11 cellular contexts compared by ENCODE assay signal in the genomic region with DNA sequence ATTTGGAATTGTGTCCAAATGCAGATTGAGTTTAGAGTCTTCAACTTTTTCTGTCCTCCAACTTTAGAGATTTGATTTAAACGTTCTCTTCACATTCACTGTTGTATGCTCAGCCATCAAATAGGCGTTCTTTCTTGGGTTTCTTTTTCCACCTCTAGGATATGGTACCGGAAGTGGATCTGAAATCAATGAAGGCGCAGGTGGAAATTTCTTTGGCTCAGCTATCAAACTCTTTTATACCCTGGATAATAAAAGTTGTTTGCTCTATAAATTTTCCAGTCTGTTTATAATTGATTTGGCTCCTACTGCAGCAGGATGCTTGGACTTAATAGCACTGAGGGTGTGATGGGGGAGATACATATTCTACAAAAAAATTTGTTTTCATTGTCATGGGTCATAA. TPM values are rescaled to one million over a fixed set of nuclear protein-coding genes. Genes with fewer than 3 reads are reported as not detected.
DNase-seq lines count a peak whose midpoint lies in the region; ATAC-seq and TF ChIP-seq lines count a peak whose summit lies in the region.
"Had no signal": no experiment of that assay in that cellular context is flagged by ENCODE, and none has a peak within 500 bp of the region (broad histone marks: within the 10 kb centered on the region; RNA-seq: fewer than 3 reads in every experiment).

No MANE protein-coding gene starts in this region.

- H3K4me2 ChIP-seq in BLaER1: peak overlapping the region; percentile 84
- H3K4me2 ChIP-seq in Karpas-422 (ENCODE audit: low read depth, low read length, poor library complexity, severe bottlenecking): peak overlapping the region; percentile 74

- H3K27ac Mint-ChIP-seq in MCF 10A (ENCODE audit: low read depth, unreplicated experiment): peak overlapping the region; percentile 90
- H3K27ac Mint-ChIP-seq in naive thymus-derived CD4-positive, alpha-beta T cell: peak overlapping the region in 8 of 9 donors; percentile 51 to 98 (median 94)

- intact Hi-C loops in MCF 10A (cut with micrococcal nuclease): no loop called here
- intact Hi-C loops in naive thymus-derived CD4-positive, alpha-beta T cell (cut with micrococcal nuclease): loop anchor here in 1 of 2 donors (5.0 kb wide), 1 partner anchor 586 kb away; a partner anchor contains a TSS

- no peak overlapping the region for H2AFZ ChIP-seq in Karpas-422 (ENCODE audit: low read length)

- H3K9me2 ChIP-seq in Karpas-422 (replicated peaks; ENCODE audit: insufficient read depth, low read length): 0 out of 2 replicates have a peak, but pooled peaks cover 2% of the 10 kb centered on the region

- no peak for ATAC-seq in naive thymus-derived CD4-positive, alpha-beta T cell
- ATAC-seq in HG03135 (IDR thresholded peaks at IDR 0.05; ENCODE audit: unreplicated experiment): no peak
- ATAC-seq: K562 had no signal

- H3K27me3 ChIP-seq in BLaER1: no peaks in the 10 kb centered on the region
- H3K27me3 ChIP-seq in Karpas-422 (ENCODE audit: low read length): no peaks in the 10 kb centered on the region
- H3K27me3 ChIP-seq in naive thymus-derived CD4-positive, alpha-beta T cell (ENCODE audit: control insufficient read depth in 2 of 2, insufficient read depth in 2 of 2, low read length in 2 of 2): no peaks in the 10 kb centered on the region

- H3K4me3 ChIP-seq in BLaER1 (peak overlapping the region; percentile 87; the same call in 1 of the 2 replicates), Karpas-422 (ENCODE audit: low read length) (peak overlapping the region; percentile 81)
- H3K4me3 ChIP-seq in naive thymus-derived CD4-positive, alpha-beta T cell (ENCODE audit: low read length): no peak overlapping the region

- POLR2A ChIA-PET in MCF 10A (lab: Yijun Ruan, JAX): interaction anchor here (0.6 to 6.8 kb wide), 9 partner anchors 15 to 835 kb away, joined by 3 to 133 read pairs (median 4); a partner anchor contains a TSS
- POLR2A ChIA-PET in naive thymus-derived CD4-positive, alpha-beta T cell (lab: Charles Lee): interaction anchor here (1.5 kb wide), 1 partner anchor 48 kb away, joined by 5 read pairs; a partner anchor contains a TSS

- CTCF ChIA-PET in MCF 10A (lab: Yijun Ruan, JAX): no interaction called here
- CTCF ChIA-PET in naive thymus-derived CD4-positive, alpha-beta T cell (lab: Charles Lee): no interaction called here

- H3K27ac ChIP-seq in BLaER1 (no peak overlapping the region), Karpas-422 (ENCODE audit: low read length) (no peak overlapping the region)
- H3K27ac ChIP-seq in naive thymus-derived CD4-positive, alpha-beta T cell (ENCODE audit: low read depth, low read length): peak overlapping the region; percentile 92

- H4K20me1 ChIP-seq in BLaER1 (peaks cover 59% of the 10 kb centered on the region), Karpas-422 (ENCODE audit: insufficient read depth, low read depth, low read length) (no peaks in the 10 kb centered on the region; the same call in 1 of the 2 replicates)

- H3K4me3 Mint-ChIP-seq in MCF 10A (ENCODE audit: unreplicated experiment): peak overlapping the region; percentile 90
- peak overlapping the region; percentile 90 to 97 (median 95) for H3K4me3 Mint-ChIP-seq in naive thymus-derived CD4-positive, alpha-beta T cell

- no TSS peak for BruUV-seq in MCF 10A (replicated peaks; lab: Mats Ljungman, UMichigan)

- H3K4me1 ChIP-seq in BLaER1 (peaks cover 30% of the 10 kb centered on the region), Karpas-422 (ENCODE audit: low read length) (peaks cover 45% of the 10 kb centered on the region)
- H3K4me1 ChIP-seq in naive thymus-derived CD4-positive, alpha-beta T cell (ENCODE audit: control insufficient read depth in 2 of 2, insufficient read depth in 2 of 2, low read length in 2 of 2): peaks cover 10 to 32% of the 10 kb centered on the region in 2 donors

- peaks cover 76% of the 10 kb centered on the region for H3K79me2 ChIP-seq in Karpas-422 (ENCODE audit: low read length)

- peaks cover 18% of the 10 kb centered on the region for H3K36me3 ChIP-seq in BLaER1
- peaks cover 5% of the 10 kb centered on the region; the same call in 1 of the 2 replicates for H3K36me3 ChIP-seq in Karpas-422 (ENCODE audit: insufficient read depth, low read length)
- H3K36me3 ChIP-seq in naive thymus-derived CD4-positive, alpha-beta T cell (ENCODE audit: control insufficient read depth in 2 of 3, insufficient read depth in 3 of 3, low read length in 3 of 3): peaks cover 0 to 6% (median 0%) of the 10 kb centered on the region in 3 experiments

- H3K27me3 Mint-ChIP-seq in MCF 10A (ENCODE audit: insufficient read depth, unreplicated experiment): no peaks in the 10 kb centered on the region
- H3K27me3 Mint-ChIP-seq in naive thymus-derived CD4-positive, alpha-beta T cell: no peaks in the 10 kb centered on the region

- no peak for DNase-seq in Karpas-422
- DNase-seq in MCF 10A (ENCODE audit: unreplicated experiment): no peak
- no peak for DNase-seq in naive thymus-derived CD4-positive, alpha-beta T cell
- DNase-seq in Kasumi-1 (lab: John Stamatoyannopoulos, UW): no peak
- DNase-seq in stimulated activated CD4-positive, alpha-beta T cell treated with anti-CD3 and anti-CD28 coated beads, Interleukin-4, amount 100 ng/mL, for 24 hours: no peak
- DNase-seq in anterior cingulate cortex (lab: John Stamatoyannopoulos, UW): no peak
- DNase-seq: islet precursor cell; stimulated activated CD4-positive, alpha-beta T cell treated with anti-CD3 and anti-CD28 coated beads, Interleukin-4, amount 100 ng/mL, for 4 hours had no signal

- H3K9me3 Mint-ChIP-seq in MCF 10A (ENCODE audit: unreplicated experiment): no peaks in the 10 kb centered on the region
- H3K9me3 Mint-ChIP-seq in naive thymus-derived CD4-positive, alpha-beta T cell: peaks cover 0 to 1% (median 0%) of the 10 kb centered on the region in 11 donors

- H3K4me1 Mint-ChIP-seq in MCF 10A (ENCODE audit: insufficient read depth, unreplicated experiment): peaks cover 30% of the 10 kb centered on the region
- peaks cover 39 to 85% (median 72%) of the 10 kb centered on the region in 7 donors for H3K4me1 Mint-ChIP-seq in naive thymus-derived CD4-positive, alpha-beta T cell

- H3K9ac ChIP-seq in BLaER1 (0 out of 2 replicates have a peak overlapping the region, but pooled peaks have one; percentile 88), Karpas-422 (ENCODE audit: low read length) (peak overlapping the region; percentile 93)

- H3K36me3 Mint-ChIP-seq in MCF 10A (ENCODE audit: insufficient read depth, unreplicated experiment): peaks cover 9% of the 10 kb centered on the region
- H3K36me3 Mint-ChIP-seq in naive thymus-derived CD4-positive, alpha-beta T cell: peaks cover 0 to 22% (median 4%) of the 10 kb centered on the region in 5 donors

- peaks cover 4% of the 10 kb centered on the region; the same call in 1 of the 2 replicates for H3K9me3 ChIP-seq in BLaER1
- no peaks in the 10 kb centered on the region for H3K9me3 ChIP-seq in Karpas-422 (ENCODE audit: low read length)
- H3K9me3 ChIP-seq in naive thymus-derived CD4-positive, alpha-beta T cell (ENCODE audit: control insufficient read depth in 2 of 3, low read length in 3 of 3): no peaks in the 10 kb centered on the region

- no peak for TF ChIP-seq CTCF in MCF 10A (IDR thresholded peaks at IDR 0.05; ENCODE audit: unreplicated experiment)

RNA-seq across cellular contexts. Expression of a gene that starts 1.6 kb away (rescaled TPM):
- 23.3 and 27.3 TPM in 2 replicates for total RNA-seq in Karpas-422 (2014; rRNA removed; shearing (Covaris generic); ENCODE audit: low replicate concordance)
- 42.8 and 44.1 TPM in 2 replicates for total RNA-seq in MCF 10A (2022)
- 10 to 100 TPM; 29.7 to 50.1 (median 43.4) TPM for total RNA-seq in naive thymus-derived CD4-positive, alpha-beta T cell
- 10 to 100 TPM; 26.5 to 31.2 TPM for polyA plus RNA-seq in naive thymus-derived CD4-positive, alpha-beta T cell

RNA-seq across cellular contexts. Expression of a gene that starts 48.2 kb away (rescaled TPM):
- total RNA-seq in Karpas-422 (2014; rRNA removed; shearing (Covaris generic); ENCODE audit: low replicate concordance): 0.04 TPM in 1 of 2 replicates, not detected in the other
- 10.5 and 11.9 TPM in 2 replicates for total RNA-seq in MCF 10A (2022)
- total RNA-seq in naive thymus-derived CD4-positive, alpha-beta T cell: 10 to 100 TPM; 13.3 to 29.4 (median 23.6) TPM
- polyA plus RNA-seq in naive thymus-derived CD4-positive, alpha-beta T cell: 1 to 10 TPM; 1.7 to 2.1 TPM

Comparison
In these comparisons a context has a peak if more than half of its experiments do, and no peak if none do; other contexts are left out.
1. RNA of a gene that starts 48.2 kb away (total RNA-seq): 13.3 to 29.4 TPM in naive thymus-derived CD4-positive, alpha-beta T cell and 10.5 to 11.9 TPM in MCF 10A; 0.04 TPM in Karpas-422; every median in the first group is over 10 times any median in the second.